9 cellular contexts compared by ENCODE assay signal in the genomic region with DNA sequence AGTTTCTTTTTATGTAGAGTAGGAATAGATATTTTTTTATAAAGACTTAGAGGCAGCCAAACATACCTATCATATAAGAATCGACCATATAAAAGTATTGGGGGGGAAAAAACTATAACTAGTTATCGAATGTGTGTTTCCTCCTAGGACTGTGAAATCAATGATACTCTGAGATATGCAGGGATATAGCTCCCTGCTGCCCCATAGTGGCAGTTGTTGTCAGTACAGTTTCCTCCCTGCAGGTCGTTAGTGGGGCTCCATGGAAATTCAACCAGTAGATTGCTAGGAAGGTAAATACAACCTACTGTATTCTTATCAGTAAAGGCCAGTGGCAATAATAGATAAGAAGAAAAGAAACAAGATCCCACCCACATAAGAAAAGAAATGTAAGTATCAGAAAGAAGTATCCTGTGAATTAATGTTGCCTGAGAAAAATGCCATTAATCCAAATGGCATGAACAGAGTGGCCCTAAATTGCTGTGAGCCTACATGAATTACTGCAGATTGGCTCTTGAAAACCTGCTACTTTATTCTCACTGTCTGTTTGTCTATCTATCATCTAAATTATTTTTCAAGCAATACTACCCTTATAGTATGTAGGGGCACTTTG.
DNase-seq lines count a peak whose midpoint lies in the region; ATAC-seq and TF ChIP-seq lines count a peak whose summit lies in the region.
"Had no signal": no experiment of that assay in that cellular context is flagged by ENCODE, and none has a peak within 500 bp of the region (broad histone marks: within the 10 kb centered on the region; RNA-seq: fewer than 3 reads in every experiment).

No MANE protein-coding gene starts in this region.

- H2AFZ ChIP-seq in trophoblast cell (ENCODE audit: insufficient read depth, low read length, poor library complexity), result no peak overlapping the region

- peak; percentile 84 for TF ChIP-seq CTCF in endodermal cell (conservative IDR thresholded peaks at IDR 0.05)

- H3K27me3 Mint-ChIP-seq in endodermal cell (ENCODE audit: insufficient read depth), result peaks cover 4% of the 10 kb centered on the region

- H2BK12ac ChIP-seq in trophoblast cell (ENCODE audit: low read length), result no peak overlapping the region

- H3K27ac Mint-ChIP-seq in endodermal cell, result no peak overlapping the region

- H3K4me2 ChIP-seq in trophoblast cell (ENCODE audit: low read length), result no peak overlapping the region

- peaks cover 4% of the 10 kb centered on the region for H3K4me1 ChIP-seq in endodermal cell (ENCODE audit: control insufficient read depth, insufficient read depth, low read length)
- no peaks in the 10 kb centered on the region for H3K4me1 ChIP-seq in trophoblast cell (ENCODE audit: control insufficient read depth in 1 of 2, insufficient read depth in 2 of 2, low read length in 2 of 2)

- H3K9me3 ChIP-seq in endodermal cell (ENCODE audit: control insufficient read depth, low read length), result peaks cover 16% of the 10 kb centered on the region
- H3K9me3 ChIP-seq in trophoblast cell (ENCODE audit: insufficient read depth, low read depth, low read length), result no peaks in the 10 kb centered on the region

- WGBS in endodermal cell (ENCODE audit: insufficient coverage in 1 of 2, insufficient read length in 1 of 2), 2 experiments, result 53 to 83% methylated on average over 1 to 3 of the region's 3 CpGs
- WGBS in trophoblast cell (ENCODE audit: extremely low coverage, insufficient coverage, insufficient read length), result no CpG with 5 or more reads among the region's 3 CpGs

- no peak overlapping the region for H4K91ac ChIP-seq in trophoblast cell (ENCODE audit: low read depth, low read length)

- no peak overlapping the region for H4K12ac ChIP-seq in trophoblast cell (ENCODE audit: low read depth, low read length)

- DNase-seq in activated CD4-positive, CD25-positive, alpha-beta regulatory T cell treated with anti-CD3 and anti-CD28 coated beads, Interleukin-2, amount 50 U/mL, for 72 hours, result peak; percentile 33
- peak; percentile 29 for DNase-seq in HPDE6-E6E7 (ENCODE audit: extremely low spot score)
- peak; percentile 2 to 55 for DNase-seq in SW 1271 (lab: John Stamatoyannopoulos, UW)
- DNase-seq in endodermal cell, result peak; percentile 89
- peak; percentile 59 to 85 for DNase-seq in trophoblast cell
- no peak for DNase-seq in NCI-H2171 treated with DMSO at 0.1 percent for 48 hours (lab: John Stamatoyannopoulos, UW)

- no peaks in the 10 kb centered on the region for H3K79me1 ChIP-seq in trophoblast cell (ENCODE audit: low read length)

- H3K4me3 Mint-ChIP-seq in endodermal cell, result no peak overlapping the region

- H3K27ac ChIP-seq in endodermal cell (ENCODE audit: low read depth, low read length), result no peak overlapping the region
- H3K27ac ChIP-seq in trophoblast cell (ENCODE audit: low read depth, low read length), result no peak overlapping the region
- H3K27ac ChIP-seq: epithelial cell of prostate had no signal

- H3K36me3 Mint-ChIP-seq in endodermal cell (ENCODE audit: low read depth), result peaks cover 5% of the 10 kb centered on the region

- ATAC-seq in activated CD4-positive, CD25-positive, alpha-beta regulatory T cell treated with anti-CD3 and anti-CD28 coated beads, Interleukin-2, amount 50 U/mL, for 24 hours, result no peak
- peak; percentile 78 for ATAC-seq in GM21576 (IDR thresholded peaks at IDR 0.05; ENCODE audit: unreplicated experiment)

- no peak overlapping the region for H2BK120ac ChIP-seq in trophoblast cell (ENCODE audit: insufficient read depth, low read length, poor library complexity)

- H3K4ac ChIP-seq in trophoblast cell (ENCODE audit: low read depth, low read length), result no peak overlapping the region

- H4K8ac ChIP-seq in trophoblast cell (ENCODE audit: low read depth, low read length), result no peak overlapping the region

- H2AK5ac ChIP-seq in trophoblast cell (ENCODE audit: low read length), result no peak overlapping the region

- no peaks in the 10 kb centered on the region for H3K27me3 ChIP-seq in endodermal cell (ENCODE audit: control insufficient read depth, insufficient read depth, low read length, poor library complexity, severe bottlenecking)
- no peaks in the 10 kb centered on the region for H3K27me3 ChIP-seq in trophoblast cell (ENCODE audit: insufficient read depth, low read length)

- H3K4me1 Mint-ChIP-seq in endodermal cell, result peaks cover 52% of the 10 kb centered on the region

- H3K9me3 Mint-ChIP-seq in endodermal cell, result peaks cover 12% of the 10 kb centered on the region

- no peak overlapping the region for H3K14ac ChIP-seq in trophoblast cell (ENCODE audit: low read length)

- H3K23ac ChIP-seq in trophoblast cell (ENCODE audit: low read length), result no peak overlapping the region

- no peaks in the 10 kb centered on the region for H3K79me2 ChIP-seq in trophoblast cell (ENCODE audit: control insufficient read depth, insufficient read depth, low read length, poor library complexity)

- no peak overlapping the region for H3K18ac ChIP-seq in trophoblast cell (ENCODE audit: low read length)

- no peak overlapping the region for H2BK5ac ChIP-seq in trophoblast cell (ENCODE audit: low read depth, low read length, poor library complexity)

- no peaks in the 10 kb centered on the region for H3K36me3 ChIP-seq in endodermal cell (ENCODE audit: control insufficient read depth, insufficient read depth, low read length)
- H3K36me3 ChIP-seq in trophoblast cell (ENCODE audit: control insufficient read depth in 1 of 2, insufficient read depth in 2 of 2, low read length in 2 of 2), result no peaks in the 10 kb centered on the region

- H3K4me3 ChIP-seq in endodermal cell (ENCODE audit: low read length) (no peak overlapping the region), trophoblast cell (ENCODE audit: low read depth, low read length) (no peak overlapping the region)

- H3K9ac ChIP-seq in endodermal cell (ENCODE audit: extremely low read depth, low read length, poor library complexity, severe bottlenecking), result no peak overlapping the region
- no peak overlapping the region for H3K9ac ChIP-seq in trophoblast cell (ENCODE audit: low read length)
